In the genomic region with DNA sequence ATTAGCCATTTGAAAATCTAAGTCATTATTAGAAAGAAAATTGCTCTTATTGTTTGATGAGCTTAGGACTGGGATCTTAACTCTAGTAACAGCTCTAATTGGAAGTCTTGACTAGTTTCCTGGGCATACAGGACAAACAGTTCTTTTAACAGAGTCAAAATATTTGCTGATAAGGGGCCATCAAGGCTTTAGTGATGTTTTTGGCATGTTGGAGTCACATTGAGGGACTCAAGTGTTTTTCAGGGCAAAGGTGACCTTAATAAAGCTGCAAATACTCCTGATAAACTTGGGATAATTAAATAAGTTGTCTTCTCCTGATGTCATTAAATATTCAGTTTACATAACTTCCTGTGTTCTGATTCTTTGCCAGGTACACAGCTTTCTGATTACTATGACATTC, we compare ENCODE assay signal across 34 cellular contexts. TPM values are rescaled to one million over a fixed set of nuclear protein-coding genes. Genes with fewer than 3 reads are reported as not detected.
"Had no signal": no experiment of that assay in that cellular context is flagged by ENCODE, and none has a peak within 500 bp of the region (broad histone marks: within the 10 kb centered on the region; RNA-seq: fewer than 3 reads in every experiment).

No MANE protein-coding gene starts in this region.

- H3K9me3 ChIP-seq: ascending aorta had no signal

- H3K27me3 ChIP-seq: ascending aorta, cardiac muscle cell had no signal

- H3K27ac ChIP-seq: ascending aorta, cardiac muscle cell, WERI-Rb-1 had no signal

- H3K4me3 ChIP-seq: ascending aorta, cardiac muscle cell had no signal

- ATAC-seq: activated CD4-positive, alpha-beta T cell treated with anti-CD3 and anti-CD28 coated beads for 36 hours; activated CD4-positive, CD25-positive, alpha-beta regulatory T cell treated with anti-CD3 and anti-CD28 coated beads, Interleukin-2, amount 50 U/mL, for 24 hours; activated CD8-positive, alpha-beta memory T cell treated with anti-CD3 and anti-CD28 coated beads, Interleukin-2, amount 10 ng/mL, durations not matched to agents 7 days and 5 days; activated CD8-positive, alpha-beta T cell treated with anti-CD3 and anti-CD28 coated beads, Interleukin-2, amount 10 ng/mL, durations not matched to agents 7 days and 5 days; activated naive CD8-positive, alpha-beta T cell treated with anti-CD3 and anti-CD28 coated beads, Interleukin-2, amount 50 U/mL, for 24 hours; WTC11 had no signal

- H3K36me3 ChIP-seq: ascending aorta, cardiac muscle cell, WERI-Rb-1 had no signal

- H3K4me1 ChIP-seq: ascending aorta had no signal

- DNase-seq: activated CD4-positive, alpha-beta memory T cell treated with anti-CD3 and anti-CD28 coated beads, Interleukin-2, amount 10 ng/mL, durations not matched to agents 7 days and 5 days; activated CD4-positive, alpha-beta T cell treated with anti-CD3 and anti-CD28 coated beads for 1 hour; activated CD4-positive, alpha-beta T cell treated with anti-CD3 and anti-CD28 coated beads for 36 hours; activated CD4-positive, alpha-beta T cell treated with anti-CD3 and anti-CD28 coated beads for 48 hours; activated CD4-positive, alpha-beta T cell treated with anti-CD3 and anti-CD28 coated beads, Interleukin-2, amount 10 ng/mL, durations not matched to agents 7 days and 5 days; activated CD4-positive, alpha-beta T cell treated with anti-CD3 and anti-CD28 coated beads, Interleukin-2, amount 50 U/mL, for 48 hours; activated CD4-positive, CD25-positive, alpha-beta regulatory T cell; activated CD8-positive, alpha-beta memory T cell treated with anti-CD3 and anti-CD28 coated beads for 24 hours; activated CD8-positive, alpha-beta memory T cell treated with anti-CD3 and anti-CD28 coated beads, Interleukin-2, amount 10 ng/mL, durations not matched to agents 7 days and 5 days; activated CD8-positive, alpha-beta memory T cell treated with anti-CD3 and anti-CD28 coated beads, Interleukin-2, amount 50 U/mL, for 48 hours; activated CD8-positive, alpha-beta T cell treated with anti-CD3 and anti-CD28 coated beads, Interleukin-2, amount 10 ng/mL, durations not matched to agents 7 days and 5 days; activated effector memory CD4-positive, alpha-beta T cell treated with Interleukin-2 at 50 U/mL for 16 hours; activated gamma-delta T cell; activated naive CD4-positive, alpha-beta T cell treated with anti-CD3 and anti-CD28 coated beads, Interleukin-2, amount 10 ng/mL, durations not matched to agents 7 days and 5 days; activated naive CD4-positive, alpha-beta T cell treated with Interleukin-2 at 50 U/mL for 16 hours; activated naive CD8-positive, alpha-beta T cell treated with anti-CD3 and anti-CD28 coated beads, Interleukin-2, amount 10 ng/mL, durations not matched to agents 7 days and 5 days; activated naive CD8-positive, alpha-beta T cell treated with anti-CD3 and anti-CD28 coated beads, Interleukin-2, amount 50 U/mL, for 24 hours; activated T-cell treated with anti-CD3 and anti-CD28 coated beads, Interleukin-2, amount 50 U/mL, for 24 hours; activated T-cell treated with anti-CD3 and anti-CD28 coated beads, Interleukin-2, amount 50 U/mL, for 48 hours; amygdala; anterior cingulate cortex; central memory CD4-positive, alpha-beta T cell; T-helper 1 cell; T-helper 2 cell; T-helper 9 cell; WERI-Rb-1 had no signal

RNA-seq across cellular contexts. Expression of a gene that starts 6.5 kb away (rescaled TPM):
- total RNA-seq: activated CD4-positive, alpha-beta memory T cell treated with anti-CD3 and anti-CD28 coated beads, Interleukin-2, amount 10 ng/mL, durations not matched to agents 7 days and 5 days; activated CD4-positive, alpha-beta T cell treated with anti-CD3 and anti-CD28 coated beads for 36 hours; activated CD4-positive, alpha-beta T cell treated with anti-CD3 and anti-CD28 coated beads, Interleukin-2, amount 10 ng/mL, durations not matched to agents 7 days and 5 days; activated CD8-positive, alpha-beta memory T cell treated with anti-CD3 and anti-CD28 coated beads, Interleukin-2, amount 10 ng/mL, durations not matched to agents 7 days and 5 days; activated CD8-positive, alpha-beta T cell treated with anti-CD3 and anti-CD28 coated beads, Interleukin-2, amount 10 ng/mL, durations not matched to agents 7 days and 5 days; activated naive CD8-positive, alpha-beta T cell treated with anti-CD3 and anti-CD28 coated beads, Interleukin-2, amount 10 ng/mL, durations not matched to agents 7 days and 5 days; activated T-helper 2 cell treated with anti-CD3 and anti-CD28 coated beads, Interferon-gamma antibody, Interleukin-2, Interleukin-4, amounts not matched to agents 10 μg/mL and 5 μg/mL and 100 μg/mL, durations not matched to agents 14 hours and 24 hours and 36 hours; ascending aorta; bronchial epithelial cell; cardiac muscle cell; cerebellum; WTC11 had no signal
- polyA plus RNA-seq: adipose tissue, cardiac muscle cell had no signal

RNA-seq across cellular contexts. Expression of a gene that starts 22.6 kb away (rescaled TPM):
- total RNA-seq: activated CD4-positive, alpha-beta memory T cell treated with anti-CD3 and anti-CD28 coated beads, Interleukin-2, amount 10 ng/mL, durations not matched to agents 7 days and 5 days; activated CD4-positive, alpha-beta T cell treated with anti-CD3 and anti-CD28 coated beads for 36 hours; activated CD4-positive, alpha-beta T cell treated with anti-CD3 and anti-CD28 coated beads, Interleukin-2, amount 10 ng/mL, durations not matched to agents 7 days and 5 days; activated CD8-positive, alpha-beta memory T cell treated with anti-CD3 and anti-CD28 coated beads, Interleukin-2, amount 10 ng/mL, durations not matched to agents 7 days and 5 days; activated CD8-positive, alpha-beta T cell treated with anti-CD3 and anti-CD28 coated beads, Interleukin-2, amount 10 ng/mL, durations not matched to agents 7 days and 5 days; activated naive CD8-positive, alpha-beta T cell treated with anti-CD3 and anti-CD28 coated beads, Interleukin-2, amount 10 ng/mL, durations not matched to agents 7 days and 5 days; activated T-helper 2 cell treated with anti-CD3 and anti-CD28 coated beads, Interferon-gamma antibody, Interleukin-2, Interleukin-4, amounts not matched to agents 10 μg/mL and 5 μg/mL and 100 μg/mL, durations not matched to agents 14 hours and 24 hours and 36 hours; ascending aorta; bronchial epithelial cell; cardiac muscle cell; cerebellum; WTC11 had no signal
- polyA plus RNA-seq: adipose tissue, cardiac muscle cell had no signal

RNA-seq across cellular contexts. Expression of a gene that starts 24.6 kb away (rescaled TPM):
- total RNA-seq: activated CD4-positive, alpha-beta memory T cell treated with anti-CD3 and anti-CD28 coated beads, Interleukin-2, amount 10 ng/mL, durations not matched to agents 7 days and 5 days; activated CD4-positive, alpha-beta T cell treated with anti-CD3 and anti-CD28 coated beads for 36 hours; activated CD4-positive, alpha-beta T cell treated with anti-CD3 and anti-CD28 coated beads, Interleukin-2, amount 10 ng/mL, durations not matched to agents 7 days and 5 days; activated CD8-positive, alpha-beta memory T cell treated with anti-CD3 and anti-CD28 coated beads, Interleukin-2, amount 10 ng/mL, durations not matched to agents 7 days and 5 days; activated CD8-positive, alpha-beta T cell treated with anti-CD3 and anti-CD28 coated beads, Interleukin-2, amount 10 ng/mL, durations not matched to agents 7 days and 5 days; activated naive CD8-positive, alpha-beta T cell treated with anti-CD3 and anti-CD28 coated beads, Interleukin-2, amount 10 ng/mL, durations not matched to agents 7 days and 5 days; activated T-helper 2 cell treated with anti-CD3 and anti-CD28 coated beads, Interferon-gamma antibody, Interleukin-2, Interleukin-4, amounts not matched to agents 10 μg/mL and 5 μg/mL and 100 μg/mL, durations not matched to agents 14 hours and 24 hours and 36 hours; ascending aorta; bronchial epithelial cell; cardiac muscle cell; cerebellum; WTC11 had no signal
- polyA plus RNA-seq: adipose tissue, cardiac muscle cell had no signal

RNA-seq across cellular contexts. Expression of a gene that starts 26.0 kb away (rescaled TPM):
- total RNA-seq: activated CD4-positive, alpha-beta memory T cell treated with anti-CD3 and anti-CD28 coated beads, Interleukin-2, amount 10 ng/mL, durations not matched to agents 7 days and 5 days; activated CD4-positive, alpha-beta T cell treated with anti-CD3 and anti-CD28 coated beads for 36 hours; activated CD4-positive, alpha-beta T cell treated with anti-CD3 and anti-CD28 coated beads, Interleukin-2, amount 10 ng/mL, durations not matched to agents 7 days and 5 days; activated CD8-positive, alpha-beta memory T cell treated with anti-CD3 and anti-CD28 coated beads, Interleukin-2, amount 10 ng/mL, durations not matched to agents 7 days and 5 days; activated CD8-positive, alpha-beta T cell treated with anti-CD3 and anti-CD28 coated beads, Interleukin-2, amount 10 ng/mL, durations not matched to agents 7 days and 5 days; activated naive CD8-positive, alpha-beta T cell treated with anti-CD3 and anti-CD28 coated beads, Interleukin-2, amount 10 ng/mL, durations not matched to agents 7 days and 5 days; activated T-helper 2 cell treated with anti-CD3 and anti-CD28 coated beads, Interferon-gamma antibody, Interleukin-2, Interleukin-4, amounts not matched to agents 10 μg/mL and 5 μg/mL and 100 μg/mL, durations not matched to agents 14 hours and 24 hours and 36 hours; ascending aorta; bronchial epithelial cell; cardiac muscle cell; cerebellum; WTC11 had no signal
- polyA plus RNA-seq: adipose tissue, cardiac muscle cell had no signal

RNA-seq across cellular contexts. Expression of a gene that starts 31.1 kb away (rescaled TPM):
- total RNA-seq: activated CD4-positive, alpha-beta memory T cell treated with anti-CD3 and anti-CD28 coated beads, Interleukin-2, amount 10 ng/mL, durations not matched to agents 7 days and 5 days; activated CD4-positive, alpha-beta T cell treated with anti-CD3 and anti-CD28 coated beads for 36 hours; activated CD4-positive, alpha-beta T cell treated with anti-CD3 and anti-CD28 coated beads, Interleukin-2, amount 10 ng/mL, durations not matched to agents 7 days and 5 days; activated CD8-positive, alpha-beta memory T cell treated with anti-CD3 and anti-CD28 coated beads, Interleukin-2, amount 10 ng/mL, durations not matched to agents 7 days and 5 days; activated CD8-positive, alpha-beta T cell treated with anti-CD3 and anti-CD28 coated beads, Interleukin-2, amount 10 ng/mL, durations not matched to agents 7 days and 5 days; activated naive CD8-positive, alpha-beta T cell treated with anti-CD3 and anti-CD28 coated beads, Interleukin-2, amount 10 ng/mL, durations not matched to agents 7 days and 5 days; activated T-helper 2 cell treated with anti-CD3 and anti-CD28 coated beads, Interferon-gamma antibody, Interleukin-2, Interleukin-4, amounts not matched to agents 10 μg/mL and 5 μg/mL and 100 μg/mL, durations not matched to agents 14 hours and 24 hours and 36 hours; ascending aorta; bronchial epithelial cell; cardiac muscle cell; cerebellum; WTC11 had no signal
- polyA plus RNA-seq: adipose tissue, cardiac muscle cell had no signal
